18 cellular contexts compared by ENCODE assay signal in genomic region chr17:1767358-1767757, GRCh38. TPM values are rescaled to one million over a fixed set of nuclear protein-coding genes. Genes with fewer than 3 reads are reported as not detected.
DNase-seq lines count a peak whose midpoint lies in the region; ATAC-seq, FAIRE-seq and TF ChIP-seq lines count a peak whose summit lies in the region.
"Had no signal": no experiment of that assay in that cellular context is flagged by ENCODE, and none has a peak within 500 bp of the region (broad histone marks: within the 10 kb centered on the region; RNA-seq: fewer than 3 reads in every experiment).

No MANE protein-coding gene starts in this region.

- H3K9me3 ChIP-seq in A549 (no peaks in the 10 kb centered on the region), adipocyte (ENCODE audit: control insufficient read depth, low read length) (no peaks in the 10 kb centered on the region), neuronal stem cell (replicated peaks in 1 of 2; ENCODE audit: control insufficient read depth in 2 of 2, insufficient read depth in 1 of 2, low read depth in 1 of 2, low read length in 2 of 2) (no peaks in the 10 kb centered on the region)
- H3K9me3 ChIP-seq: colonic mucosa, ovary, spleen had no signal

- H3K4me3 ChIP-seq in A549, result no peak overlapping the region
- no peak overlapping the region for H3K4me3 ChIP-seq in adipocyte (ENCODE audit: low read length)
- H3K4me3 ChIP-seq in neuronal stem cell (ENCODE audit: low read length in 2 of 2), result no peak overlapping the region
- H3K4me3 ChIP-seq: colonic mucosa, ovary, spleen had no signal

- CTCF ChIA-PET in A549 (lab: Yijun Ruan, JAX), result interaction anchor here (1.0 to 28.6 kb wide), 5 partner anchors 9 to 193 kb away, joined by 3 to 591 read pairs (median 6); partner anchors contain the start of gene WDR81

- ATAC-seq in A549, result no peak
- ATAC-seq: stimulated activated naive B cell treated with anti-CD40 and anti-IgM and Interleukin-4, amounts not matched to agents 10 μg/mL and 1 μg/mL and 100 μg/mL, for 72 hours had no signal

- no peak overlapping the region for H2AK5ac ChIP-seq in neuronal stem cell (ENCODE audit: low read depth, low read length)

- H3K4me2 ChIP-seq in A549 (no peak overlapping the region), neuronal stem cell (ENCODE audit: insufficient read depth, low read length, poor library complexity, severe bottlenecking) (no peak overlapping the region)

- peak overlapping the region; percentile 67 for H2BK15ac ChIP-seq in neuronal stem cell (ENCODE audit: low read length)

- H3K36me3 ChIP-seq in adipocyte (ENCODE audit: control insufficient read depth, insufficient read depth, low read length, severe bottlenecking) (peaks cover 55% of the 10 kb centered on the region), neuronal stem cell (replicated peaks in 1 of 2; ENCODE audit: control insufficient read depth in 2 of 2, insufficient read depth in 2 of 2, low read length in 2 of 2) (peaks cover 0 to 12% of the 10 kb centered on the region in 2 donors)
- H3K36me3 ChIP-seq: colonic mucosa, ovary had no signal

- no peak overlapping the region for H3K14ac ChIP-seq in neuronal stem cell (ENCODE audit: low read length)

- H3K4me1 ChIP-seq in A549, result peaks cover 24% of the 10 kb centered on the region
- peaks cover 27% of the 10 kb centered on the region for H3K4me1 ChIP-seq in adipocyte (ENCODE audit: control insufficient read depth, insufficient read depth, low read length)
- peaks cover 15 to 21% of the 10 kb centered on the region in 2 donors for H3K4me1 ChIP-seq in neuronal stem cell (ENCODE audit: control insufficient read depth in 2 of 2, insufficient read depth in 1 of 2, low read depth in 1 of 2, low read length in 2 of 2)

- no peak for TF ChIP-seq EP300 in A549 (IDR thresholded peaks at IDR 0.05)

- no peak for DNase-seq in A549 (ENCODE audit: low read depth in 1 of 2, low spot score in 1 of 2)
- DNase-seq in adipocyte (ENCODE audit: low read depth), result no peak
- no peak for DNase-seq in neuronal stem cell (ENCODE audit: low spot score)
- DNase-seq in NCI-H1436 (lab: John Stamatoyannopoulos, UW), result no peak
- DNase-seq in DMS53 (lab: John Stamatoyannopoulos, UW), result no peak
- no peak for DNase-seq in HPDE6-E6E7 (ENCODE audit: extremely low spot score)
- DNase-seq in effector CD8-positive, alpha-beta T cell (lab: John Stamatoyannopoulos, UW), result no peak
- DNase-seq: colonic mucosa; DMS 273 treated with DMSO at 0.1 percent for 48 hours; immature natural killer cell; mesendoderm; NCI-H187; NCI-H510A treated with DMSO at 0.1 percent for 48 hours; spleen; stimulated activated naive B cell treated with anti-CD40 and anti-IgM and Interleukin-4, amounts not matched to agents 10 μg/mL and 1 μg/mL and 100 μg/mL, for 72 hours had no signal

- H3K4ac ChIP-seq in neuronal stem cell (ENCODE audit: low read length), result no peak overlapping the region

- H3K79me1 ChIP-seq in neuronal stem cell (ENCODE audit: low read depth, low read length), result peaks cover 4% of the 10 kb centered on the region

- WGBS in A549 (ENCODE audit: missing lambda C conversion rate), result 96% methylated on average over 12 of the region's 12 CpGs
- WGBS in neuronal stem cell (ENCODE audit: extremely low coverage in 2 of 2, insufficient read length in 2 of 2, insufficient replicate concordance in 1 of 2), 2 donors, result no CpG with 5 or more reads among the region's 12 CpGs

- H3K27me3 ChIP-seq in adipocyte (replicated peaks; ENCODE audit: control insufficient read depth, insufficient read depth, low read length), result no peaks in the 10 kb centered on the region
- H3K27me3 ChIP-seq in neuronal stem cell (ENCODE audit: control insufficient read depth in 3 of 3, insufficient read depth in 3 of 3, low read depth in 1 of 3, low read length in 3 of 3), result no peaks in the 10 kb centered on the region
- H3K27me3 ChIP-seq: colonic mucosa, ovary, spleen had no signal

- POLR2A ChIA-PET in A549 (lab: Yijun Ruan, JAX), result no interaction called here

- H2AFZ ChIP-seq in neuronal stem cell (ENCODE audit: low read length), result no peak overlapping the region

- H3K23ac ChIP-seq in neuronal stem cell (ENCODE audit: low read depth, low read length, poor library complexity), result peak overlapping the region; percentile 93

- H4K8ac ChIP-seq in neuronal stem cell (ENCODE audit: low read depth, low read length), result no peak overlapping the region

- no peak overlapping the region for H2BK12ac ChIP-seq in neuronal stem cell (ENCODE audit: low read length)

- H2BK120ac ChIP-seq in neuronal stem cell (ENCODE audit: low read depth, low read length), result no peak overlapping the region

- no peak overlapping the region for H4K91ac ChIP-seq in neuronal stem cell (ENCODE audit: low read depth, low read length, poor library complexity)

- peak overlapping the region; percentile 11 for H3K18ac ChIP-seq in neuronal stem cell (ENCODE audit: low read length)

- TF ChIP-seq POLR2A in A549 (IDR thresholded peaks at IDR 0.05; ENCODE audit: low read length), result no peak

- H3K27ac ChIP-seq in A549 (no peak overlapping the region), neuronal stem cell (replicated peaks; ENCODE audit: low read length) (no peak overlapping the region)
- H3K27ac ChIP-seq: colonic mucosa, VCaP had no signal

- H3K9ac ChIP-seq in adipocyte (ENCODE audit: low read length) (peak overlapping the region; percentile 52), neuronal stem cell (ENCODE audit: low read depth, low read length, poor library complexity) (peak overlapping the region; percentile 60)

- H2BK5ac ChIP-seq in neuronal stem cell (ENCODE audit: low read length), result no peak overlapping the region

- FAIRE-seq in A549 (lab: Jason Lieb, UNC), result no peak

- no peak for TF ChIP-seq RAD21 in A549 (conservative IDR thresholded peaks at IDR 0.05 in 1 of 2, IDR thresholded peaks at IDR 0.05 in 1 of 2)

- 0 out of 3 replicates have a peak, but pooled peaks have one; percentile 12 for TF ChIP-seq CTCF in A549 (IDR thresholded peaks at IDR 0.05)
- peak; percentile 15 for TF ChIP-seq CTCF in GM12873 (IDR thresholded peaks at IDR 0.05; ENCODE audit: insufficient read depth, low read depth, low read length, missing control alignments)

TF ChIP-seq in A549, 52 proteins besides CTCF, POLR2A, EP300 and RAD21:
- no peak for TF ChIP-seq ESRRA (IDR thresholded peaks at IDR 0.05; ENCODE audit: borderline replicate concordance, low read length)
- TF ChIP-seq CBX2 (IDR thresholded peaks at IDR 0.05; ENCODE audit: borderline replicate concordance, low read depth), result no peak
- no peak for TF ChIP-seq BHLHE40 (IDR thresholded peaks at IDR 0.05; ENCODE audit: low read depth, low read length)
- TF ChIP-seq FOXS1 (CRISPR knock-in tag; IDR thresholded peaks at IDR 0.05), result no peak
- no peak for TF ChIP-seq JUNB (IDR thresholded peaks at IDR 0.05)
- TF ChIP-seq TP53 (CRISPR knock-in tag; IDR thresholded peaks at IDR 0.05), result no peak
- no peak for TF ChIP-seq SREBF2 (IDR thresholded peaks at IDR 0.05)
- no peak for TF ChIP-seq HOXB5 (CRISPR knock-in tag; IDR thresholded peaks at IDR 0.05)
- TF ChIP-seq MAZ (IDR thresholded peaks at IDR 0.05; ENCODE audit: borderline replicate concordance, low read depth, low read length), result no peak
- no peak for TF ChIP-seq USF2 (IDR thresholded peaks at IDR 0.05)
- TF ChIP-seq JUN (IDR thresholded peaks at IDR 0.05), result no peak
- no peak for TF ChIP-seq EHF (CRISPR knock-in tag; IDR thresholded peaks at IDR 0.05)
- no peak for TF ChIP-seq ZNF302 (CRISPR knock-in tag; IDR thresholded peaks at IDR 0.05)

RNA-seq across cellular contexts. Expression of gene SERPINF1, which starts 5.5 kb away (rescaled TPM):
- polyA plus RNA-seq in A549 (2011; rRNA removed) (11.5 and 13.7 TPM in 2 replicates), A549 (2017; fragmentation: RNase III; extraction: RNeasy Plus Mini Kit Qiagen cat#74134 plus additional on column Dnase treatment) (2.3 to 3.4 TPM (median 3.0 TPM) in 3 replicates)
- 4.7 and 7.2 TPM in 2 replicates for polyA plus RNA-seq in A549 (2012; cell fraction: cytosol; rRNA removed)
- polyA plus RNA-seq in A549 (2012; cell fraction: nucleus; rRNA removed), result 8.7 and 12.9 TPM in 2 replicates
- 8.2 and 8.7 TPM in 2 replicates for polyA minus RNA-seq in A549 (2011; rRNA and poly(A)+ RNA removed)
- polyA plus RNA-seq in neuronal stem cell (2013, experiment 1 of 2), result 65.7 TPM
- polyA plus RNA-seq in neuronal stem cell (2013, experiment 2 of 2), result 62.7 TPM

RNA-seq across cellular contexts. Expression of gene SERPINF2, which starts 24.7 kb away (rescaled TPM):
- polyA plus RNA-seq in A549 (2011; rRNA removed) (2.1 and 2.7 TPM in 2 replicates), A549 (2017; fragmentation: RNase III; extraction: RNeasy Plus Mini Kit Qiagen cat#74134 plus additional on column Dnase treatment) (2.4 to 2.9 TPM (median 2.7 TPM) in 3 replicates)
- polyA plus RNA-seq in A549 (2012; cell fraction: cytosol; rRNA removed), result 2.8 and 3.6 TPM in 2 replicates
- 3.9 and 4.4 TPM in 2 replicates for polyA plus RNA-seq in A549 (2012; cell fraction: nucleus; rRNA removed)
- polyA minus RNA-seq in A549 (2011; rRNA and poly(A)+ RNA removed), result 1.9 and 2.3 TPM in 2 replicates
- polyA plus RNA-seq in neuronal stem cell (2013, experiment 1 of 2), result 0.11 TPM
- polyA plus RNA-seq in neuronal stem cell (2013, experiment 2 of 2), result 0.12 TPM

RNA-seq across cellular contexts. Expression of gene WDR81, which starts 42.9 kb away (rescaled TPM):
- polyA plus RNA-seq in A549 (2011; rRNA removed), result 4.6 and 4.9 TPM in 2 replicates
- 14.4 and 20.1 TPM in 2 replicates for polyA plus RNA-seq in A549 (2012; cell fraction: cytosol; rRNA removed)
- 71.8 and 82.1 TPM in 2 replicates for polyA plus RNA-seq in A549 (2012; cell fraction: nucleus; rRNA removed)
- 22.6 to 26.8 TPM (median 25.5 TPM) in 3 replicates for polyA plus RNA-seq in A549 (2017; fragmentation: RNase III; extraction: RNeasy Plus Mini Kit Qiagen cat#74134 plus additional on column Dnase treatment)
- polyA minus RNA-seq in A549 (2011; rRNA and poly(A)+ RNA removed), result 8.8 and 11.0 TPM in 2 replicates
- 2.8 TPM for polyA plus RNA-seq in neuronal stem cell (2013, experiment 1 of 2)
- polyA plus RNA-seq in neuronal stem cell (2013, experiment 2 of 2), result 3.3 TPM

RNA-seq across cellular contexts. Expression of gene TLCD2, which starts 57.2 kb away (rescaled TPM):
- polyA plus RNA-seq in A549 (2011; rRNA removed) (3.4 and 4.5 TPM in 2 replicates), A549 (2017; fragmentation: RNase III; extraction: RNeasy Plus Mini Kit Qiagen cat#74134 plus additional on column Dnase treatment) (3.1 to 3.8 TPM (median 3.5 TPM) in 3 replicates)
- polyA plus RNA-seq in A549 (2012; cell fraction: cytosol; rRNA removed), result 0.70 and 0.96 TPM in 2 replicates
- 0.71 and 0.89 TPM in 2 replicates for polyA plus RNA-seq in A549 (2012; cell fraction: nucleus; rRNA removed)
- 3.7 and 4.3 TPM in 2 replicates for polyA minus RNA-seq in A549 (2011; rRNA and poly(A)+ RNA removed)
- 0.75 TPM for polyA plus RNA-seq in neuronal stem cell (2013, experiment 1 of 2)
- polyA plus RNA-seq in neuronal stem cell (2013, experiment 2 of 2), result 0.72 TPM
